Comparison of ENCODE assay signal across 8 cellular contexts in the genomic region with DNA sequence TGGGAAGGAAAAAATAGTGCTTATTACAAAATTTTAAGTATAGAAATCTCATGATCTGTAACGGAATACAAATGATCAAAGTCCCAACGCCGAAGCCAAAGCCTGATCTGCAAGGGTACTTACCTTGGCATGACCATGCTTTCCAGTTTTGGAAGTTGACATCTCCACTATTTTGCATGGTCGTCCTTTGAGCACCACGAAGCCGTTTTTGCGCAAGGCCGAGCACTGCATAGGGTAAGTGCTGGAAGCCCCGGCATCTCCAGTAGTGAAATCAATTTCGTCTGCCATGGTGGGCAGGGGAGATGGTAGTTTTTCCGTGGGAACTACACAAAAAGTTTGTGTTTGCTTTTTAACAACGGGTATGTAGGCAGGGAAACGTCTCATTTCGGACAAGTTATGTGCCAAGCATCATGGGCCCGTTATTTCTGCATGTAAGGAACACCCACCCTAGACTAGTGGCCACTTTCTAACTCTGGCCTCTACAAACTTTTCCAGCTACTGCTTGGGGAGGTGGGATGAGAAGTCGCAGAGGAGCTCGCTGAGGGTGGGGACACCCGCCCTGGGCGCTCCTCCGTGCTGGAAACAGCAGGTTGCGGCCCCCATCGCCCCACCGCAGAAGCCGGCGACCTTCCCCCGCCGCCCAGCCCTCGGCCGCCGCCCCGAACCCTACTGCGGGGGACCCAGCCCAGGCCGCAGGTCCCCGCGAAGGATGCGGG. TPM values are rescaled to one million over a fixed set of nuclear protein-coding genes. Genes with fewer than 3 reads are reported as not detected.
DNase-seq lines count a peak whose midpoint lies in the region; ATAC-seq and TF ChIP-seq lines count a peak whose summit lies in the region.

No MANE protein-coding gene starts in this region.

- H3K9me3 ChIP-seq in Peyer's patch (peaks cover 0 to 10% (median 3%) of the 10 kb centered on the region in 4 donors), mononuclear cell (ENCODE audit: low read depth, low read length) (peaks cover 8% of the 10 kb centered on the region)
- peaks cover 11% of the 10 kb centered on the region for H3K9me3 ChIP-seq in effector memory CD4-positive, alpha-beta T cell (ENCODE audit: control insufficient read depth, low read length)

- in situ Hi-C loops in ACHN (cut with HindIII; ENCODE audit: low pct_ligation_motif_present, low pct_unique_long_range_greater_than_20kb, low sequenced_read_pairs): no loop called here

- H3K4me3 ChIP-seq in Peyer's patch (peak overlapping the region; percentile 52 to 73 (median 69)), mononuclear cell (ENCODE audit: low read length) (peak overlapping the region; percentile 55)
- peak overlapping the region; percentile 79 for H3K4me3 ChIP-seq in effector memory CD4-positive, alpha-beta T cell (ENCODE audit: insufficient read depth, low read depth, low read length, poor library complexity, severe bottlenecking)

- no peak for ATAC-seq in HG02970 (IDR thresholded peaks at IDR 0.05; ENCODE audit: low FRiP score, unreplicated experiment)
- no peak for ATAC-seq in HG03135 (IDR thresholded peaks at IDR 0.05; ENCODE audit: unreplicated experiment)

- DNase-seq in ACHN (peak; percentile 12), GM20000 (ENCODE audit: low spot score) (peak; percentile 34), Peyer's patch (no peak), NCI-H187 (lab: John Stamatoyannopoulos, UW) (no peak)
- DNase-seq in effector memory CD4-positive, alpha-beta T cell: no peak

- H3K27me3 ChIP-seq in Peyer's patch (no peaks in the 10 kb centered on the region), mononuclear cell (ENCODE audit: insufficient read depth, low read length) (peaks cover 7% of the 10 kb centered on the region)
- H3K27me3 ChIP-seq in effector memory CD4-positive, alpha-beta T cell (replicated peaks; ENCODE audit: control insufficient read depth, insufficient read depth, low read length, poor library complexity, severe bottlenecking): no peaks in the 10 kb centered on the region

- TF ChIP-seq CTCF in GM20000 (IDR thresholded peaks at IDR 0.05; ENCODE audit: extremely low read depth, missing control alignments) (no peak), Peyer's patch (IDR thresholded peaks at IDR 0.05) (no peak)

- TF ChIP-seq POLR2A in Peyer's patch (IDR thresholded peaks at IDR 0.05): no peak

- H3K27ac ChIP-seq in Peyer's patch: peak overlapping the region; percentile 41 to 62 (median 58)
- H3K27ac ChIP-seq in effector memory CD4-positive, alpha-beta T cell (ENCODE audit: insufficient read depth, low read length, poor library complexity, severe bottlenecking): peak overlapping the region; percentile 70

- H3K36me3 ChIP-seq in Peyer's patch: no peaks in the 10 kb centered on the region
- no peaks in the 10 kb centered on the region for H3K36me3 ChIP-seq in effector memory CD4-positive, alpha-beta T cell (ENCODE audit: control insufficient read depth, insufficient read depth, low read length)

- H3K4me1 ChIP-seq in Peyer's patch (peaks cover 0 to 11% (median 4%) of the 10 kb centered on the region in 4 donors), mononuclear cell (ENCODE audit: insufficient read depth, low read length) (peaks cover 15% of the 10 kb centered on the region)
- H3K4me1 ChIP-seq in effector memory CD4-positive, alpha-beta T cell (ENCODE audit: control insufficient read depth, insufficient read depth, low read length, poor library complexity, severe bottlenecking): peaks cover 5% of the 10 kb centered on the region

RNA-seq across cellular contexts. Expression of a gene that starts 0.8 kb away (rescaled TPM):
- 1 to 10 TPM in 3 of 4 donors, under 1 TPM in 1; 0.57 to 5.0 (median 1.8) TPM for total RNA-seq in Peyer's patch
- 3.4 TPM for total RNA-seq in mononuclear cell

RNA-seq across cellular contexts. Expression of a gene that starts 37.7 kb away (rescaled TPM):
- total RNA-seq in Peyer's patch (10 to 100 TPM; 27.5 to 65.2 (median 29.0) TPM), mononuclear cell (131 TPM)

Comparison
In these comparisons a context has a peak if more than half of its experiments do, and no peak if none do; other contexts are left out.
1. DNase-seq: peak in ACHN (single experiment) and GM20000 (single experiment); none in Peyer's patch (0 of 3), effector memory CD4-positive, alpha-beta T cell (0 of 3) and NCI-H187 (0 of 2).
2. Peak in every context shown above with its lines, with median percentiles within 50 percentile points of each other: H3K4me3 ChIP-seq.